In genomic region chr3:171967137-171967783, GRCh38 we compare ENCODE assay signal across 1 cellular context.
A peak's percentile ranks its signal among the peaks of the same experiment; 100 is the strongest.
TF ChIP-seq lines count a peak whose summit lies in the region.

No MANE protein-coding gene starts in this region.

TF ChIP-seq in HepG2, 621 proteins besides CTCF, POLR2A, EP300 and RAD21 (continued from another document and continues in another):
- TF ChIP-seq ZHX2 (IDR thresholded peaks at IDR 0.05; ENCODE audit: low read depth) (peak; percentile 77), ZHX2 (CRISPR knock-in tag; IDR thresholded peaks at IDR 0.05; ENCODE audit: borderline replicate concordance) (no peak), AHDC1 (CRISPR knock-in tag; IDR thresholded peaks at IDR 0.05; ENCODE audit: borderline replicate concordance) (peak; percentile 97), ZBTB49 (CRISPR knock-in tag; IDR thresholded peaks at IDR 0.05; ENCODE audit: borderline replicate concordance) (no peak), PAF1 (CRISPR knock-in tag; IDR thresholded peaks at IDR 0.05) (no peak), CEBPG (CRISPR knock-in tag; IDR thresholded peaks at IDR 0.05) (peak; percentile 100), ZNF34 (CRISPR knock-in tag; IDR thresholded peaks at IDR 0.05; ENCODE audit: borderline replicate concordance) (no peak), DRAP1 (CRISPR knock-in tag; IDR thresholded peaks at IDR 0.05) (peak; percentile 81), PRDM10 (CRISPR knock-in tag; IDR thresholded peaks at IDR 0.05; ENCODE audit: low read depth) (peak; percentile 73; the same call in 1 of the 2 replicates), ZNF414 (CRISPR knock-in tag; IDR thresholded peaks at IDR 0.05) (peak; percentile 64; the same call in 1 of the 2 replicates), PAX8 (CRISPR knock-in tag; IDR thresholded peaks at IDR 0.05; ENCODE audit: borderline replicate concordance) (no peak), ATF7 (IDR thresholded peaks at IDR 0.05) (peak; percentile 95), ATF7 (CRISPR knock-in tag; IDR thresholded peaks at IDR 0.05) (peak; percentile 94; the same call in 1 of the 2 replicates), ZBTB34 (CRISPR knock-in tag; IDR thresholded peaks at IDR 0.05) (peak; percentile 93), TBX2 (CRISPR knock-in tag; IDR thresholded peaks at IDR 0.05; ENCODE audit: borderline replicate concordance) (peak; percentile 88), ZNF691 (CRISPR knock-in tag; IDR thresholded peaks at IDR 0.05; ENCODE audit: borderline replicate concordance, low read depth) (0 out of 2 replicates have a peak, but pooled peaks have one; percentile 40), ATRX (CRISPR knock-in tag; IDR thresholded peaks at IDR 0.05; ENCODE audit: borderline replicate concordance) (no peak), TCF7 (IDR thresholded peaks at IDR 0.05; ENCODE audit: low read depth) (peak; percentile 81), MLXIP (CRISPR knock-in tag; IDR thresholded peaks at IDR 0.05; ENCODE audit: borderline replicate concordance) (no peak), DNMT1 (CRISPR knock-in tag; IDR thresholded peaks at IDR 0.05) (no peak), BHLHE40 (IDR thresholded peaks at IDR 0.05; ENCODE audit: low read length) (peak; percentile 44; the same call in 1 of the 2 replicates), MAX (IDR thresholded peaks at IDR 0.05) (peak; percentile 84), ADNP (CRISPR knock-in tag; IDR thresholded peaks at IDR 0.05) (no peak), ZNF383 (CRISPR knock-in tag; IDR thresholded peaks at IDR 0.05; ENCODE audit: borderline replicate concordance) (no peak)
